In genomic region chr4:187070740-187071139, GRCh38 we compare ENCODE assay signal across 18 cellular contexts.
"Had no signal": no experiment of that assay in that cellular context is flagged by ENCODE, and none has a peak within 500 bp of the region (broad histone marks: within the 10 kb centered on the region; RNA-seq: fewer than 3 reads in every experiment).

No MANE protein-coding gene starts in this region.

- H3K27ac ChIP-seq: coronary artery, dorsolateral prefrontal cortex, esophagus muscularis mucosa, foreskin keratinocyte, gastroesophageal sphincter, heart left ventricle, hepatocyte, left lung, lower lobe of right lung had no signal

- H3K27ac Mint-ChIP-seq: mesothelial cell of epicardium had no signal

- H3K36me3 ChIP-seq: esophagus muscularis mucosa, gastroesophageal sphincter, heart left ventricle, left lung, lower lobe of right lung had no signal

- H2AFZ ChIP-seq: hepatocyte had no signal

- H3K9me3 ChIP-seq: esophagus muscularis mucosa, gastroesophageal sphincter, heart left ventricle, left lung, lower lobe of right lung, mucosa of descending colon had no signal

- H3K27me3 ChIP-seq: foreskin keratinocyte, gastroesophageal sphincter, hepatocyte, left lung had no signal

- H3K4me3 Mint-ChIP-seq: mesothelial cell of epicardium had no signal

- DNase-seq: dermis blood vessel endothelial cell; dorsolateral prefrontal cortex; effector CD4-positive, alpha-beta T cell; effector memory CD4-positive, alpha-beta T cell; heart left ventricle; hypothalamus; left cardiac atrium; left lung; left ventricle myocardium superior; lower lobe of right lung; mesenchymal stem cell; mucosa of descending colon had no signal

- H3K79me2 ChIP-seq: hepatocyte had no signal

- H3K36me3 Mint-ChIP-seq: mesothelial cell of epicardium had no signal

- H3K4me3 ChIP-seq: coronary artery, dorsolateral prefrontal cortex, esophagus muscularis mucosa, gastroesophageal sphincter, heart left ventricle, hepatocyte, left lung, lower lobe of right lung, mucosa of descending colon had no signal

- H3K4me1 ChIP-seq: foreskin keratinocyte, heart left ventricle, left lung, lower lobe of right lung had no signal

- ATAC-seq: gastroesophageal sphincter, heart left ventricle, left cardiac atrium, left lung, left ventricle myocardium superior, lower lobe of right lung, mucosa of descending colon had no signal

- H3K4me2 ChIP-seq: hepatocyte had no signal
